ENCODE assay signal across 15 cellular contexts in genomic region chr6:30836431-30836866, GRCh38. TPM values are rescaled to one million over a fixed set of nuclear protein-coding genes. Genes with fewer than 3 reads are reported as not detected.
A peak's percentile ranks its signal among the peaks of the same experiment; 100 is the strongest.
DNase-seq lines count a peak whose midpoint lies in the region; ATAC-seq, FAIRE-seq and TF ChIP-seq lines count a peak whose summit lies in the region.
"Had no signal": no experiment of that assay in that cellular context is flagged by ENCODE, and none has a peak within 500 bp of the region (broad histone marks: within the 10 kb centered on the region; RNA-seq: fewer than 3 reads in every experiment).

No MANE protein-coding gene starts in this region.

- BruUV-seq in endothelial cell of umbilical vein (replicated peaks; lab: Mats Ljungman, UMichigan) = no TSS peak
- BruUV-seq in PC-3 (replicated peaks; lab: Mats Ljungman, UMichigan) = no TSS peak

- H2AFZ ChIP-seq in endothelial cell of umbilical vein (ENCODE audit: low read depth, low read length) = no peak overlapping the region
- H2AFZ ChIP-seq in PC-3 (ENCODE audit: low read length) = no peak overlapping the region

- peak; percentile 90 for ATAC-seq in Right ventricle myocardium inferior
- ATAC-seq in PC-3 = no peak
- ATAC-seq: activated T-helper 17 cell treated with anti-CD3 and anti-CD28 coated beads, Interleukin-2, amount 50 U/mL, for 72 hours had no signal

- H4K20me1 ChIP-seq in endothelial cell of umbilical vein (replicated peaks; ENCODE audit: control insufficient read depth, extremely low read depth, insufficient read depth, low read length) = no peaks in the 10 kb centered on the region
- no peaks in the 10 kb centered on the region for H4K20me1 ChIP-seq in PC-3 (ENCODE audit: low read length)

- H3K4me3 ChIP-seq in endothelial cell of umbilical vein (replicated peaks in 1 of 3; ENCODE audit: insufficient read depth in 1 of 3, low read depth in 1 of 3, low read length in 3 of 3) = no peak overlapping the region
- H3K4me3 ChIP-seq in PC-3 (ENCODE audit: low read length) = no peak overlapping the region

- intact Hi-C loops in Right ventricle myocardium inferior (cut with DNase I) = no loop called here
- intact Hi-C loops in cardiac septum (cut with DNase I) = no loop called here
- intact Hi-C loops in endothelial cell of umbilical vein (cut with micrococcal nuclease) = no loop called here
- intact Hi-C loops in PC-3 (cut with micrococcal nuclease) = no loop called here

- H3K27me3 ChIP-seq in endothelial cell of umbilical vein (ENCODE audit: control insufficient read depth in 2 of 2, insufficient read depth in 2 of 2, low read length in 2 of 2) (peaks cover 4 to 10% of the 10 kb centered on the region in 2 experiments), PC-3 (ENCODE audit: low read length) (no peaks in the 10 kb centered on the region)

- FAIRE-seq in endothelial cell of umbilical vein (lab: Jason Lieb, UNC) = peak; percentile 63
- FAIRE-seq: A204.1 had no signal

- CTCF ChIA-PET in endothelial cell of umbilical vein (lab: Charles Lee) = interaction anchor here (1.1 to 2.3 kb wide), 5 partner anchors 9 to 250 kb away, joined by 3 to 10 read pairs (median 3); no protein-coding TSS in a partner anchor
- CTCF ChIA-PET in PC-3 (lab: Charles Lee) = no interaction called here

- H3K79me2 ChIP-seq in endothelial cell of umbilical vein (ENCODE audit: control insufficient read depth, insufficient read depth, low read length) = no peaks in the 10 kb centered on the region
- no peaks in the 10 kb centered on the region for H3K79me2 ChIP-seq in PC-3 (ENCODE audit: low read length)

- no peaks in the 10 kb centered on the region for H3K9me2 ChIP-seq in PC-3 (replicated peaks; ENCODE audit: low read length)

- DNase-seq in Right ventricle myocardium inferior (ENCODE audit: missing footprints) (no peak), cardiac septum (ENCODE audit: low spot score) (no peak), endothelial cell of umbilical vein (ENCODE audit: low read depth, low spot score) (peak; percentile 15), midbrain (lab: John Stamatoyannopoulos, UW) (peak; percentile 26), PC-3 (no peak), cerebellar cortex (ENCODE audit: low spot score) (no peak), SIG-M5 treated with dmso at 0.1 percent for 504 hours (lab: John Stamatoyannopoulos, UW; ENCODE audit: unreplicated experiment) (no peak), AML-193 (lab: John Stamatoyannopoulos, UW) (no peak)
- DNase-seq: activated CD4-positive, CD25-positive, alpha-beta regulatory T cell treated with anti-CD3 and anti-CD28 coated beads, Interleukin-2, amount 50 U/mL, for 72 hours; foreskin melanocyte; kidney glomerular epithelial cell; NCI-H1105; stimulated activated CD4-positive, alpha-beta T cell treated with anti-CD3 and anti-CD28 coated beads, Interleukin-2, amount 100 ng/mL, for 24 hours had no signal

- H3K4me1 ChIP-seq in endothelial cell of umbilical vein (ENCODE audit: control insufficient read depth, extremely low read depth, insufficient read depth, low read length) = no peaks in the 10 kb centered on the region
- H3K4me1 ChIP-seq in PC-3 (ENCODE audit: insufficient read depth, low read length) = no peaks in the 10 kb centered on the region

- dilution Hi-C loops in endothelial cell of umbilical vein (cut with MboI; ENCODE audit: extremely low pct_ligation_motif_present, low sequenced_read_pairs) = no loop called here

- POLR2A ChIA-PET in endothelial cell of umbilical vein (lab: Charles Lee) = no interaction called here
- POLR2A ChIA-PET in PC-3 (lab: Charles Lee; ENCODE audit: unreplicated experiment) = no interaction called here

- H3K9me3 ChIP-seq in endothelial cell of umbilical vein (replicated peaks; ENCODE audit: control insufficient read depth, insufficient read depth, low read length) = no peaks in the 10 kb centered on the region
- no peaks in the 10 kb centered on the region for H3K9me3 ChIP-seq in PC-3 (ENCODE audit: low read length)

- H3K9ac ChIP-seq in endothelial cell of umbilical vein (replicated peaks; ENCODE audit: extremely low read depth, insufficient read depth, low read length) = no peak overlapping the region
- H3K9ac ChIP-seq in PC-3 (ENCODE audit: low read length) = no peak overlapping the region

- H3F3A ChIP-seq in PC-3 (ENCODE audit: low read length, unreplicated experiment) = no peaks in the 10 kb centered on the region

- H3K4me2 ChIP-seq in endothelial cell of umbilical vein (ENCODE audit: insufficient read depth, low read length) = no peak overlapping the region
- no peak overlapping the region for H3K4me2 ChIP-seq in PC-3 (ENCODE audit: low read length)

- TF ChIP-seq CTCF in endothelial cell of umbilical vein (IDR thresholded peaks at IDR 0.05; ENCODE audit: extremely low read depth in 1 of 2, insufficient read depth in 1 of 2, low read depth in 1 of 2, low read length in 2 of 2) = no peak
- no peak for TF ChIP-seq CTCF in PC-3 (conservative IDR thresholded peaks at IDR 0.05; ENCODE audit: low read depth, low read length)

- no peak for TF ChIP-seq POLR2A in endothelial cell of umbilical vein (IDR thresholded peaks at IDR 0.05; ENCODE audit: low read depth, low read length)

- no peak overlapping the region for H3K27ac ChIP-seq in endothelial cell of umbilical vein (ENCODE audit: insufficient read depth, low read depth, low read length)
- no peak overlapping the region for H3K27ac ChIP-seq in PC-3 (ENCODE audit: low read length)

- H3K9me1 ChIP-seq in endothelial cell of umbilical vein (replicated peaks; ENCODE audit: control insufficient read depth, extremely low read depth, insufficient read depth, low read length) = no peaks in the 10 kb centered on the region

- H3K36me3 ChIP-seq in endothelial cell of umbilical vein (ENCODE audit: control insufficient read depth in 2 of 2, extremely low read depth in 1 of 2, insufficient read depth in 2 of 2, low read length in 2 of 2) (no peaks in the 10 kb centered on the region), PC-3 (ENCODE audit: low read depth, low read length) (no peaks in the 10 kb centered on the region)

TF ChIP-seq in endothelial cell of umbilical vein, 7 proteins besides CTCF, POLR2A, EP300 and RAD21:
- TF ChIP-seq EZH2 (IDR thresholded peaks at IDR 0.05; ENCODE audit: borderline replicate concordance, low read depth, low read length, severe bottlenecking) = no peak
- no peak for TF ChIP-seq MYC (IDR thresholded peaks at IDR 0.05; ENCODE audit: low read depth, low read length)
- TF ChIP-seq MAX (IDR thresholded peaks at IDR 0.05; ENCODE audit: insufficient read depth, insufficient read length) = no peak
- no peak for TF ChIP-seq FOS (IDR thresholded peaks at IDR 0.05; ENCODE audit: borderline replicate concordance, insufficient read depth, low read length)
- no peak for TF ChIP-seq GATA2 (IDR thresholded peaks at IDR 0.05; ENCODE audit: insufficient read depth, insufficient read length, low read depth, low read length)
- TF ChIP-seq POLR2AphosphoS5 (IDR thresholded peaks at IDR 0.05; ENCODE audit: insufficient read depth, low read depth, low read length) = no peak
- TF ChIP-seq JUN (IDR thresholded peaks at IDR 0.05; ENCODE audit: borderline replicate concordance, insufficient read depth, insufficient read length, low read depth) = no peak

RNA-seq across cellular contexts. Expression of gene DDR1, which starts 47.9 kb away (rescaled TPM):
- total RNA-seq in Right ventricle myocardium inferior (32.5 TPM), cardiac septum (61.4 TPM), endothelial cell of umbilical vein (17.7 and 22.9 TPM in 2 replicates), PC-3 (2014; rRNA removed) (108 and 144 TPM in 2 replicates)
- polyA plus RNA-seq in endothelial cell of umbilical vein = 8.8 and 10.6 TPM in 2 replicates
- polyA plus RNA-seq in endothelial cell of umbilical vein (2011; cell fraction: cytosol; rRNA removed) = 4.9 and 6.8 TPM in 2 replicates
- polyA plus RNA-seq in endothelial cell of umbilical vein (2011; cell fraction: nucleus; rRNA removed) = 19.8 and 24.8 TPM in 2 replicates
- polyA plus RNA-seq in endothelial cell of umbilical vein (2012) = 8.8 and 14.7 TPM in 2 replicates
- polyA minus RNA-seq in endothelial cell of umbilical vein = 14.7 and 20.9 TPM in 2 replicates
- 31.4 TPM for polyA minus RNA-seq in endothelial cell of umbilical vein (2011; cell fraction: cytosol; rRNA and poly(A)+ RNA removed)
- polyA minus RNA-seq in endothelial cell of umbilical vein (2011; cell fraction: nucleus; rRNA and poly(A)+ RNA removed) = 7.0 and 10.5 TPM in 2 replicates

Comparison
In these comparisons a context has a peak if more than half of its experiments do, and no peak if none do; other contexts are left out.
1. DNase-seq: peak in endothelial cell of umbilical vein (single experiment) and midbrain (single experiment); none in Right ventricle myocardium inferior (single experiment), cardiac septum (single experiment), PC-3 (single experiment), cerebellar cortex (single experiment), SIG-M5 treated with dmso at 0.1 percent for 504 hours (single experiment) and AML-193 (0 of 2).